10 cellular contexts compared by ENCODE assay signal in the genomic region with DNA sequence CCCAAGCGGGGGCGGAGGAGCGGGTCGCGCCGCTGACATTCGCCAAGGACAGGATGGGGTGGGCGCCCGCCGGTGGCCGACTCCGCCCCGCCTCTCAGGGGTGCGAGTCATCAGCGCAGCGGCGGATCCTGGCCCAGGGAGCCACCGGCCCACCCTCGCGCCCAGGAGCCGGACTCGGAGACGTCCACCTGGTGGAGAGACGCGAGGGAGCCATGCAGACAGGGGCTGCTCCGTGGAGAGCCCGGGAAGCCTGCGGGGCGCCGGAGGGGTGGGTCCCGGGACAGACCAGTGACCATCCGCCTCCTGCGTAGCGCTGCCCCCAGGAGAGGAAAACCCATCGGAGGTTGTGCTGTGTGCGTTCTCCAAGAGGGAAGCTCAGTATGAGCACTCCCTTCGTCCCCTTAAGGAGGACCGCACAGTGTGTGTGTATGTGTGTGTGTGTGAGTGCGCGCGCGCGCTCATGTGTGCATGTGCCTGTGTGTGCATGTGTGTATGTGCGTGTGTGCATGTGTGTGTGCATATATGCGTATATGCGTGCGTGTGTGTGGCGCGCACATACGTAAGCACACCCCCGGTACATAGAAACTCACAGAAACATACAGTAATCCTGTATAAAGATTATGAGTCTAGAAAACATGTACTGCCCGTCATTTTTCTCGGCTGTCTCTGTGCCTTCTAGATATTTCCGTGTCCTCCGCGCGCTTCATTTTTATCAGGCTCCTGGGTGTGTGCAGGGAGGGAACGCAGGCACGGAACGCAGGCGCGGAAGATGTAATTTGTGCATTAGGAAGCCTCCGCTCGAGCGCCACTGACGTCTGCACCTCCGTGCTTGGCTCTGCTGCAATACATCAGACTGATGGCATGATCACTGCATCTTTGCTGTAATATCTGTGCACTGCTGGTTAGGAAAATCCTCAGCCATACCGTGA.
DNase-seq lines count a peak whose midpoint lies in the region; ATAC-seq lines count a peak whose summit lies in the region.
"Had no signal": no experiment of that assay in that cellular context is flagged by ENCODE, and none has a peak within 500 bp of the region (broad histone marks: within the 10 kb centered on the region; RNA-seq: fewer than 3 reads in every experiment).

No MANE protein-coding gene starts in this region.

- intact Hi-C loops in CD4-positive, alpha-beta memory T cell (cut with micrococcal nuclease): no loop called here

- peaks cover 93% of the 10 kb centered on the region for H3K27me3 ChIP-seq in HUES6 (ENCODE audit: control insufficient read depth, insufficient read depth, low read length)
- H3K27me3 ChIP-seq in iPS-20b (ENCODE audit: insufficient read depth, low read length): peaks cover 86% of the 10 kb centered on the region
- H3K27me3 ChIP-seq in CD4-positive, alpha-beta memory T cell (ENCODE audit: insufficient read depth, low read length): peaks cover 8% of the 10 kb centered on the region

- POLR2A ChIA-PET in CD4-positive, alpha-beta memory T cell (lab: Charles Lee; ENCODE audit: partially characterized antibody): no interaction called here

- H3K9me3 ChIP-seq in HUES6 (ENCODE audit: control insufficient read depth, insufficient read depth, low read depth, low read length): no peaks in the 10 kb centered on the region
- no peaks in the 10 kb centered on the region for H3K9me3 ChIP-seq in iPS-20b (ENCODE audit: insufficient read depth, low read depth, low read length)
- H3K9me3 ChIP-seq in CD4-positive, alpha-beta memory T cell (ENCODE audit: control insufficient read depth in 1 of 2, low read length in 2 of 2): no peaks in the 10 kb centered on the region

- peak overlapping the region; percentile 68 for H3K4me3 ChIP-seq in HUES6 (ENCODE audit: low read depth, low read length)
- H3K4me3 ChIP-seq in iPS-20b (ENCODE audit: low read length): peak overlapping the region; percentile 73
- H3K4me3 ChIP-seq in skin epidermis: peak overlapping the region in 4 of 7 experiments; percentile 2 to 13 (median 8)
- H3K4me3 ChIP-seq in CD4-positive, alpha-beta memory T cell (ENCODE audit: low read length in 2 of 2): no peak overlapping the region
- H3K4me3 ChIP-seq: lung had no signal

- H3K27ac ChIP-seq in HUES6 (ENCODE audit: low read depth, low read length): no peak overlapping the region
- no peak overlapping the region for H3K27ac ChIP-seq in iPS-20b (ENCODE audit: low read length)
- H3K27ac ChIP-seq in skin epidermis: peak overlapping the region in 1 of 21 experiments; percentile 60
- no peak overlapping the region for H3K27ac ChIP-seq in CD4-positive, alpha-beta memory T cell (ENCODE audit: low read depth, low read length)

- H3K4me1 Mint-ChIP-seq in CD4-positive, alpha-beta memory T cell: peaks cover 0 to 6% (median 3%) of the 10 kb centered on the region in 4 donors

- peaks cover 20% of the 10 kb centered on the region for H3K4me1 ChIP-seq in HUES6 (ENCODE audit: control insufficient read depth, insufficient read depth, low read length)
- peaks cover 16% of the 10 kb centered on the region; the same call in 1 of the 2 replicates for H3K4me1 ChIP-seq in iPS-20b (ENCODE audit: insufficient read depth, low read length)
- H3K4me1 ChIP-seq in CD4-positive, alpha-beta memory T cell (ENCODE audit: insufficient read depth, low read length): no peaks in the 10 kb centered on the region

- H3K36me3 Mint-ChIP-seq in CD4-positive, alpha-beta memory T cell: no peaks in the 10 kb centered on the region

- H3K9me3 Mint-ChIP-seq in CD4-positive, alpha-beta memory T cell: peaks cover 0 to 7% (median 1%) of the 10 kb centered on the region in 8 donors

- H3K27me3 Mint-ChIP-seq in CD4-positive, alpha-beta memory T cell: peaks cover 47 to 55% of the 10 kb centered on the region in 2 donors

- H3K9ac ChIP-seq in HUES6 (ENCODE audit: low read length): no peak overlapping the region
- H3K9ac ChIP-seq in iPS-20b (ENCODE audit: low read depth, low read length): no peak overlapping the region

- ATAC-seq in GM21390 (IDR thresholded peaks at IDR 0.05; ENCODE audit: unreplicated experiment): no peak
- ATAC-seq in HG03520 (IDR thresholded peaks at IDR 0.05; ENCODE audit: unreplicated experiment): no peak
- no peak for ATAC-seq in GM21423 (IDR thresholded peaks at IDR 0.05; ENCODE audit: unreplicated experiment)

- CTCF ChIA-PET in CD4-positive, alpha-beta memory T cell (lab: Charles Lee; ENCODE audit: partially characterized antibody): no interaction called here

- H3K36me3 ChIP-seq in HUES6 (ENCODE audit: control insufficient read depth, insufficient read depth, low read length) (no peaks in the 10 kb centered on the region), iPS-20b (ENCODE audit: insufficient read depth, low read depth, low read length) (no peaks in the 10 kb centered on the region)
- H3K36me3 ChIP-seq in CD4-positive, alpha-beta memory T cell (ENCODE audit: insufficient read depth, low read length): no peaks in the 10 kb centered on the region

- peak overlapping the region in 1 of 7 donors; percentile 73 for H3K27ac Mint-ChIP-seq in CD4-positive, alpha-beta memory T cell

- DNase-seq in astrocyte of the hippocampus (ENCODE audit: low read depth, low spot score): peak; percentile 56
- DNase-seq in CD4-positive, alpha-beta memory T cell: no peak
- DNase-seq: MM.1S had no signal

- no peak overlapping the region for H3K4me3 Mint-ChIP-seq in CD4-positive, alpha-beta memory T cell

Comparison
In these comparisons a context has a peak if more than half of its experiments do, and no peak if none do; other contexts are left out.
1. H3K4me3 ChIP-seq: peak in HUES6 (single experiment), iPS-20b (single experiment) and skin epidermis (4 of 7); none in CD4-positive, alpha-beta memory T cell (0 of 2).